21 cellular contexts compared by ENCODE assay signal in the genomic region with DNA sequence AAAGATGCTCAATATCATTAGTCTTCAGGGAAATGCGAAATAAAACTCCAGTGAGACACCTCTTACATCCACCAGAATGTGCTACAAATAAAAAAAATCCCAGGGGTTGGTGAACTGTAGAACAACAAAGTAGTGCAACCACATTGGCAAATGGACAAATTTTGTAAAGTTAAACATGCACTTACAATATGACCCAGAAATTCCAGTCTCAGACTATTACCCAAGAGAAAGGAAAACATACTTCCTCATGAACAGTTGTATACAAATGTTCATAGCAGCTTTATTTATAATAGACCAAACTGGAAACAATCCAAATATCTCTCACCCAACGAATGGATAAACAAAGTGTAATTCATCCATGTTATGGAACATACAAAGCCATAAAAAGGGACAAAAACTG.
A peak's percentile ranks its signal among the peaks of the same experiment; 100 is the strongest.
DNase-seq lines count a peak whose midpoint lies in the region; ATAC-seq, FAIRE-seq and TF ChIP-seq lines count a peak whose summit lies in the region.
"Had no signal": no experiment of that assay in that cellular context is flagged by ENCODE, and none has a peak within 500 bp of the region (broad histone marks: within the 10 kb centered on the region; RNA-seq: fewer than 3 reads in every experiment).

No MANE protein-coding gene starts in this region.

- H3K36me3 ChIP-seq in astrocyte (ENCODE audit: insufficient read depth, low read length) = no peaks in the 10 kb centered on the region
- H3K36me3 ChIP-seq in osteoblast (ENCODE audit: insufficient read depth, low read length) = no peaks in the 10 kb centered on the region

- H3K27ac Mint-ChIP-seq in astrocyte (ENCODE audit: unreplicated experiment) = no peak overlapping the region
- H3K27ac Mint-ChIP-seq: CD8-positive, alpha-beta memory T cell had no signal

- peaks cover 13% of the 10 kb centered on the region for H3K9me3 Mint-ChIP-seq in astrocyte (ENCODE audit: unreplicated experiment)

- H3K27ac ChIP-seq in astrocyte (ENCODE audit: low read depth, low read length) (no peak overlapping the region), foreskin keratinocyte (no peak overlapping the region), osteoblast (ENCODE audit: low read depth, low read length) (no peak overlapping the region)
- H3K27ac ChIP-seq: 22Rv1, C4-2B had no signal

- H4K20me1 ChIP-seq in astrocyte (ENCODE audit: insufficient read depth, low read length) (no peaks in the 10 kb centered on the region), osteoblast (ENCODE audit: insufficient read depth, low read length) (no peaks in the 10 kb centered on the region)

- H3K27me3 Mint-ChIP-seq in astrocyte (ENCODE audit: low read depth, unreplicated experiment) = peaks cover 9% of the 10 kb centered on the region

- H3K4me1 Mint-ChIP-seq in astrocyte (ENCODE audit: low read depth, unreplicated experiment) = no peaks in the 10 kb centered on the region
- H3K4me1 Mint-ChIP-seq: CD8-positive, alpha-beta memory T cell had no signal

- H3K36me3 Mint-ChIP-seq in astrocyte (ENCODE audit: low read depth, unreplicated experiment) = no peaks in the 10 kb centered on the region
- H3K36me3 Mint-ChIP-seq: CD8-positive, alpha-beta memory T cell had no signal

- H3K4me3 Mint-ChIP-seq in astrocyte (ENCODE audit: unreplicated experiment) = no peak overlapping the region
- H3K4me3 Mint-ChIP-seq: CD8-positive, alpha-beta memory T cell had no signal

- H3K79me2 ChIP-seq in astrocyte (ENCODE audit: insufficient read depth, low read length) (no peaks in the 10 kb centered on the region), osteoblast (ENCODE audit: insufficient read depth, low read length) (no peaks in the 10 kb centered on the region)

- no peak for ATAC-seq in foreskin keratinocyte

- POLR2A ChIA-PET in AG04449 (lab: Yijun Ruan, JAX) = no interaction called here

- H3K9me3 ChIP-seq in astrocyte (ENCODE audit: insufficient read depth, low read depth, low read length) = no peaks in the 10 kb centered on the region
- no peaks in the 10 kb centered on the region for H3K9me3 ChIP-seq in osteoblast (ENCODE audit: low read depth, low read length)

- no peak overlapping the region for H2AFZ ChIP-seq in astrocyte (ENCODE audit: low read depth, low read length)
- no peak overlapping the region for H2AFZ ChIP-seq in osteoblast (ENCODE audit: low read length)

- H3K27me3 ChIP-seq in astrocyte (ENCODE audit: insufficient read depth, low read length) (no peaks in the 10 kb centered on the region), foreskin keratinocyte (no peaks in the 10 kb centered on the region), osteoblast (ENCODE audit: insufficient read depth, low read length) (no peaks in the 10 kb centered on the region)

- no peak for TF ChIP-seq CTCF in AG04449 (IDR thresholded peaks at IDR 0.05; ENCODE audit: insufficient read depth, low read length, missing control alignments)
- TF ChIP-seq CTCF in LNCaP clone FGC (IDR thresholded peaks at IDR 0.05; ENCODE audit: control insufficient read depth, extremely low read depth, insufficient read depth) = no peak
- TF ChIP-seq CTCF in astrocyte (IDR thresholded peaks at IDR 0.05; ENCODE audit: insufficient read depth, low read depth, low read length) = no peak
- TF ChIP-seq CTCF in fibroblast of villous mesenchyme (IDR thresholded peaks at IDR 0.05; ENCODE audit: insufficient read depth, low read depth, low read length) = no peak
- no peak for TF ChIP-seq CTCF in foreskin keratinocyte (conservative IDR thresholded peaks at IDR 0.05)
- TF ChIP-seq CTCF in GM13976 (IDR thresholded peaks at IDR 0.05; ENCODE audit: borderline replicate concordance, control extremely low read depth, extremely low read depth, insufficient read depth, missing control alignments) = no peak
- TF ChIP-seq CTCF in osteoblast (IDR thresholded peaks at IDR 0.05; ENCODE audit: extremely low read depth, low read depth, low read length) = no peak

- DNase-seq in AG04449 (ENCODE audit: low read depth, low spot score) = peak; percentile 7
- peak; percentile 50 for DNase-seq in LNCaP clone FGC (ENCODE audit: low read depth)
- peak; percentile 26 for DNase-seq in astrocyte (ENCODE audit: low read depth)
- peak; percentile 68 for DNase-seq in fibroblast of villous mesenchyme (ENCODE audit: low read depth)
- DNase-seq in foreskin keratinocyte = no peak
- DNase-seq in GM13976 (ENCODE audit: low spot score) = no peak
- no peak for DNase-seq in osteoblast (ENCODE audit: insufficient read length, low spot score, missing footprints)
- no peak for DNase-seq in effector CD4-positive, alpha-beta T cell
- DNase-seq: ACHN; CD8-positive, alpha-beta memory T cell; H7; Kasumi-1; NCI-H1092; NCI-H1436; NCI-H187 treated with DMSO at 0.1 percent for 48 hours; NCI-H2227 treated with DMSO at 0.1 percent for 48 hours; NCI-H510A; NK-92 treated with Interleukin-12 subunit alpha and Interleukin-12 subunit beta, amount 100 ng/mL, for 24 hours; Right ventricle myocardium superior had no signal

- CTCF ChIA-PET in AG04449 (lab: Yijun Ruan, JAX) = interaction anchor here (1.0 kb wide), 1 partner anchor 10 kb away, joined by 3 read pairs; no protein-coding TSS in a partner anchor

- H3K4me3 ChIP-seq in AG04449 (ENCODE audit: low read depth, low read length) (no peak overlapping the region), LNCaP clone FGC (ENCODE audit: low read depth, low read length) (no peak overlapping the region), astrocyte (ENCODE audit: insufficient read depth, low read depth, low read length) (no peak overlapping the region), fibroblast of villous mesenchyme (ENCODE audit: low read depth, low read length) (no peak overlapping the region), osteoblast (ENCODE audit: insufficient read depth, low read length) (no peak overlapping the region)

- no peak overlapping the region for H3K9ac ChIP-seq in astrocyte (ENCODE audit: low read length)

- no peaks in the 10 kb centered on the region for H3K4me1 ChIP-seq in astrocyte (ENCODE audit: insufficient read depth, low read length)
- H3K4me1 ChIP-seq in foreskin keratinocyte = no peaks in the 10 kb centered on the region
- H3K4me1 ChIP-seq in osteoblast (ENCODE audit: insufficient read depth, low read length) = no peaks in the 10 kb centered on the region

- FAIRE-seq in astrocyte (lab: Jason Lieb, UNC) = no peak

- no peak overlapping the region for H3K4me2 ChIP-seq in astrocyte (ENCODE audit: low read length)
- no peak overlapping the region for H3K4me2 ChIP-seq in osteoblast (ENCODE audit: insufficient read depth, low read length)

- in situ Hi-C loops in GM13976 (cut with MboI; ENCODE audit: low sequenced_read_pairs, unreplicated experiment) = no loop called here

Comparison
In these comparisons a context has a peak if more than half of its experiments do, and no peak if none do; other contexts are left out.
1. DNase-seq: peak in AG04449 (single experiment), LNCaP clone FGC (single experiment), astrocyte (single experiment) and fibroblast of villous mesenchyme (single experiment); none in foreskin keratinocyte (0 of 2), GM13976 (single experiment), osteoblast (single experiment) and effector CD4-positive, alpha-beta T cell (single experiment).